10 cellular contexts compared by ENCODE assay signal in genomic region chr20:32480361-32481199, GRCh38.
DNase-seq lines count a peak whose midpoint lies in the region; ATAC-seq and TF ChIP-seq lines count a peak whose summit lies in the region.
"Had no signal": no experiment of that assay in that cellular context is flagged by ENCODE, and none has a peak within 500 bp of the region (broad histone marks: within the 10 kb centered on the region; RNA-seq: fewer than 3 reads in every experiment).

No MANE protein-coding gene starts in this region.

- no peak overlapping the region for H3K27ac ChIP-seq in CD8-positive, alpha-beta memory T cell (ENCODE audit: low read depth, low read length)
- H3K27ac ChIP-seq in adrenal gland (peak overlapping the region in 3 of 5 donors; percentile 25 to 91 (median 77)), right cardiac atrium (ENCODE audit: low read length) (peak overlapping the region; percentile 63), trophoblast cell (ENCODE audit: low read depth, low read length) (no peak overlapping the region)
- H3K27ac ChIP-seq: foreskin keratinocyte, SJCRH30 had no signal

- POLR2A ChIA-PET in CD8-positive, alpha-beta memory T cell (lab: Charles Lee): no interaction called here

- H3K4me1 ChIP-seq in CD8-positive, alpha-beta memory T cell (ENCODE audit: insufficient read depth, low read length): peaks cover 52% of the 10 kb centered on the region
- peaks cover 30 to 73% of the 10 kb centered on the region in 2 donors for H3K4me1 ChIP-seq in adrenal gland (replicated peaks in 1 of 2)
- peaks cover 8% of the 10 kb centered on the region for H3K4me1 ChIP-seq in right cardiac atrium (ENCODE audit: control insufficient read depth, insufficient read depth, low read length)
- H3K4me1 ChIP-seq in trophoblast cell (ENCODE audit: control insufficient read depth in 1 of 2, insufficient read depth in 2 of 2, low read length in 2 of 2): peaks cover 32 to 45% of the 10 kb centered on the region in 2 experiments
- H3K4me1 ChIP-seq: foreskin keratinocyte had no signal

- H3K18ac ChIP-seq in trophoblast cell (ENCODE audit: low read length): no peak overlapping the region

- H3K79me2 ChIP-seq in trophoblast cell (ENCODE audit: control insufficient read depth, insufficient read depth, low read length, poor library complexity): peaks cover 59% of the 10 kb centered on the region

- no peak overlapping the region for H2BK5ac ChIP-seq in trophoblast cell (ENCODE audit: low read depth, low read length, poor library complexity)

- peak overlapping the region; percentile 0 for H3K23ac ChIP-seq in trophoblast cell (ENCODE audit: low read length)

- H3K14ac ChIP-seq in trophoblast cell (ENCODE audit: low read length): no peak overlapping the region

- H3K4me2 ChIP-seq in trophoblast cell (ENCODE audit: low read length): peak overlapping the region; percentile 61

- H4K91ac ChIP-seq in trophoblast cell (ENCODE audit: low read depth, low read length): no peak overlapping the region

- H4K8ac ChIP-seq in trophoblast cell (ENCODE audit: low read depth, low read length): no peak overlapping the region

- no peak overlapping the region for H3K4me3 ChIP-seq in CD8-positive, alpha-beta memory T cell (ENCODE audit: low read length)
- H3K4me3 ChIP-seq in adrenal gland (no peak overlapping the region), right cardiac atrium (ENCODE audit: low read length) (no peak overlapping the region), trophoblast cell (ENCODE audit: low read depth, low read length) (no peak overlapping the region)
- H3K4me3 ChIP-seq: SJCRH30 had no signal

- H2BK120ac ChIP-seq in trophoblast cell (ENCODE audit: insufficient read depth, low read length, poor library complexity): no peak overlapping the region

- in situ Hi-C loops in GM13976 (cut with MboI; ENCODE audit: low sequenced_read_pairs, unreplicated experiment): no loop called here

- ATAC-seq in right cardiac atrium (no peak), GM19328 (IDR thresholded peaks at IDR 0.05; ENCODE audit: unreplicated experiment) (no peak), GM21717 (IDR thresholded peaks at IDR 0.05; ENCODE audit: unreplicated experiment) (no peak)
- ATAC-seq: foreskin keratinocyte had no signal

- intact Hi-C loops in adrenal gland (cut with DNase I) (loop anchor here in 1 of 2 donors (10.0 kb wide), 1 partner anchor 146 kb away; no protein-coding TSS in a partner anchor), right cardiac atrium (cut with DNase I) (loop anchor here in 1 of 4 donors (10.0 kb wide), 1 partner anchor 116 kb away; no protein-coding TSS in a partner anchor)

- peaks cover 50 to 67% (median 52%) of the 10 kb centered on the region in 3 donors for H3K4me1 Mint-ChIP-seq in CD8-positive, alpha-beta memory T cell

- no peaks in the 10 kb centered on the region for H3K9me3 ChIP-seq in CD8-positive, alpha-beta memory T cell (ENCODE audit: low read length)
- H3K9me3 ChIP-seq in adrenal gland (replicated peaks in 1 of 3): no peaks in the 10 kb centered on the region
- no peaks in the 10 kb centered on the region for H3K9me3 ChIP-seq in right cardiac atrium (ENCODE audit: control insufficient read depth, low read length)
- H3K9me3 ChIP-seq in trophoblast cell (ENCODE audit: insufficient read depth, low read depth, low read length): peaks cover 3% of the 10 kb centered on the region
- H3K9me3 ChIP-seq: SJCRH30 had no signal

- peak overlapping the region in 4 of 7 donors; percentile 12 to 81 (median 40) for H3K4me3 Mint-ChIP-seq in CD8-positive, alpha-beta memory T cell

- peaks cover 0 to 6% (median 0%) of the 10 kb centered on the region in 3 donors for H3K36me3 Mint-ChIP-seq in CD8-positive, alpha-beta memory T cell

- H3K9me3 Mint-ChIP-seq in CD8-positive, alpha-beta memory T cell: no peaks in the 10 kb centered on the region

- H2BK12ac ChIP-seq in trophoblast cell (ENCODE audit: low read length): no peak overlapping the region

- H3K4ac ChIP-seq in trophoblast cell (ENCODE audit: low read depth, low read length): peak overlapping the region; percentile 81

- H3K27me3 ChIP-seq in CD8-positive, alpha-beta memory T cell (ENCODE audit: insufficient read depth, low read length, poor library complexity, severe bottlenecking): no peaks in the 10 kb centered on the region
- H3K27me3 ChIP-seq in adrenal gland: no peaks in the 10 kb centered on the region
- no peaks in the 10 kb centered on the region for H3K27me3 ChIP-seq in right cardiac atrium (ENCODE audit: control insufficient read depth, insufficient read depth)
- no peaks in the 10 kb centered on the region for H3K27me3 ChIP-seq in trophoblast cell (ENCODE audit: insufficient read depth, low read length)

- no peaks in the 10 kb centered on the region for H3K27me3 Mint-ChIP-seq in CD8-positive, alpha-beta memory T cell

- peak in 1 of 5 donors; percentile 22 for DNase-seq in CD8-positive, alpha-beta memory T cell
- peak in 3 of 7 donors; percentile 17 to 65 (median 20) for DNase-seq in adrenal gland
- peak in 1 of 3 donors; percentile 47 for DNase-seq in right cardiac atrium
- no peak for DNase-seq in trophoblast cell
- no peak for DNase-seq in GM13976 (ENCODE audit: low spot score)
- DNase-seq in NOMO-1 treated with DMSO at 0.1 percent for 48 hours (lab: John Stamatoyannopoulos, UW; ENCODE audit: unreplicated experiment): no peak
- DNase-seq: foreskin keratinocyte, SJCRH30 had no signal

- H4K12ac ChIP-seq in trophoblast cell (ENCODE audit: low read depth, low read length): no peak overlapping the region

- no peaks in the 10 kb centered on the region for H3K36me3 ChIP-seq in CD8-positive, alpha-beta memory T cell (ENCODE audit: insufficient read depth, low read length)
- H3K36me3 ChIP-seq in adrenal gland (replicated peaks in 1 of 2): no peaks in the 10 kb centered on the region
- H3K36me3 ChIP-seq in trophoblast cell (ENCODE audit: control insufficient read depth in 1 of 2, insufficient read depth in 2 of 2, low read length in 2 of 2): peaks cover 14 to 15% of the 10 kb centered on the region in 2 experiments
- H3K36me3 ChIP-seq: SJCRH30 had no signal

- H3K9ac ChIP-seq in trophoblast cell (ENCODE audit: low read length): peak overlapping the region; percentile 41

- TF ChIP-seq CTCF in adrenal gland (IDR thresholded peaks at IDR 0.05) (no peak), GM13976 (IDR thresholded peaks at IDR 0.05; ENCODE audit: borderline replicate concordance, control extremely low read depth, extremely low read depth, insufficient read depth, missing control alignments) (no peak)

- H3K79me1 ChIP-seq in trophoblast cell (ENCODE audit: low read length): peaks cover 26% of the 10 kb centered on the region

- TF ChIP-seq POLR2A in adrenal gland (IDR thresholded peaks at IDR 0.05): no peak

- no peak overlapping the region for H2AFZ ChIP-seq in trophoblast cell (ENCODE audit: insufficient read depth, low read length, poor library complexity)

- peak overlapping the region; percentile 29 to 88 (median 78) for H3K27ac Mint-ChIP-seq in CD8-positive, alpha-beta memory T cell

- CTCF ChIA-PET in CD8-positive, alpha-beta memory T cell (lab: Charles Lee): no interaction called here

- WGBS in adrenal gland, 4 donors: 51 to 70% (median 66%) methylated on average over 11 to 12 of the region's 12 CpGs
- 67% methylated on average over 12 of the region's 12 CpGs for WGBS in right cardiac atrium
- WGBS in trophoblast cell (ENCODE audit: extremely low coverage, insufficient coverage, insufficient read length): no CpG with 5 or more reads among the region's 12 CpGs

- H2AK5ac ChIP-seq in trophoblast cell (ENCODE audit: low read length): no peak overlapping the region

Comparison
In these comparisons a context has a peak if more than half of its experiments do, and no peak if none do; other contexts are left out.
1. H3K27ac ChIP-seq: peak in adrenal gland (3 of 5) and right cardiac atrium (single experiment); none in CD8-positive, alpha-beta memory T cell (single experiment) and trophoblast cell (single experiment).